8 cellular contexts compared by ENCODE assay signal in genomic region chr7:64562621-64563275, GRCh38. TPM values are rescaled to one million over a fixed set of nuclear protein-coding genes. Genes with fewer than 3 reads are reported as not detected.
DNase-seq lines count a peak whose midpoint lies in the region; ATAC-seq and TF ChIP-seq lines count a peak whose summit lies in the region.

TSS of gene ZNF680 (minus strand) at chr7:64563071. CDS start at chr7:64562954, 117 bp downstream.

- POLR2A ChIA-PET in activated naive CD8-positive, alpha-beta T cell treated with anti-CD3 and anti-CD28 coated beads, Interleukin-2, amount 10 ng/mL, durations not matched to agents 7 days and 5 days (lab: Charles Lee) = interaction anchor here (0.5 to 3.4 kb wide), 16 partner anchors 12 to 661 kb away, joined by 3 to 28 read pairs (median 4); partner anchors contain the start of genes ERV3-1, ZNF107, ZNF138 and ZNF273

- WGBS in tibial nerve, 2 donors = 0 to 1% methylated on average over 15 to 33 of the region's 33 CpGs

- H3K4me2 ChIP-seq in parathyroid adenoma (ENCODE audit: low read length) = peak within 1 kb of the TSS; percentile 94

- TF ChIP-seq POLR2A in tibial nerve (IDR thresholded peaks at IDR 0.05) = peak; percentile 61 to 73

- peak; percentile 82 for DNase-seq in GM06990 (ENCODE audit: extremely low read depth, insufficient read length)
- DNase-seq in HFF-Myc (ENCODE audit: extremely low read depth, low read depth) = peak; percentile 86
- DNase-seq in NAMALWA (ENCODE audit: low spot score) = peak; percentile 99
- DNase-seq in SKM-1 (lab: John Stamatoyannopoulos, UW; ENCODE audit: unreplicated experiment) = peak; percentile 82
- DNase-seq in activated naive CD8-positive, alpha-beta T cell treated with anti-CD3 and anti-CD28 coated beads, Interleukin-2, amount 10 ng/mL, durations not matched to agents 7 days and 5 days = peak; percentile 84
- DNase-seq in Right ventricle myocardium inferior (ENCODE audit: missing footprints) = peak; percentile 96
- DNase-seq in tibial nerve (ENCODE audit: low spot score in 2 of 2) = peak; percentile 93 to 95

- no peak for TF ChIP-seq CTCF in GM06990 (IDR thresholded peaks at IDR 0.05; ENCODE audit: insufficient read depth, low read length, poor library complexity, severe bottlenecking)
- TF ChIP-seq CTCF in HFF-Myc (IDR thresholded peaks at IDR 0.05; ENCODE audit: low read depth, low read length, missing control alignments) = no peak
- TF ChIP-seq CTCF in parathyroid adenoma (IDR thresholded peaks at IDR 0.05) = no peak
- peak in 2 of 5 experiments; percentile 8 to 28 for TF ChIP-seq CTCF in tibial nerve (IDR thresholded peaks at IDR 0.05)

- peak within 1 kb of the TSS; percentile 36 for H3K27ac ChIP-seq in parathyroid adenoma
- peak within 1 kb of the TSS; percentile 66 to 83 (median 78) for H3K27ac ChIP-seq in tibial nerve

- peak within 1 kb of the TSS; percentile 46 for H3K9ac ChIP-seq in parathyroid adenoma

- no peaks in the 10 kb centered on the region for H3K79me2 ChIP-seq in parathyroid adenoma

- intact Hi-C loops in Right ventricle myocardium inferior (cut with DNase I) = loop anchor here (10.0 kb wide), 1 partner anchor 98 kb away; no protein-coding TSS in a partner anchor

- H3K4me1 Mint-ChIP-seq in activated naive CD8-positive, alpha-beta T cell treated with anti-CD3 and anti-CD28 coated beads, Interleukin-2, amount 10 ng/mL, durations not matched to agents 7 days and 5 days = peaks cover 5% of the 10 kb centered on the region

- ATAC-seq in activated naive CD8-positive, alpha-beta T cell treated with anti-CD3 and anti-CD28 coated beads, Interleukin-2, amount 10 ng/mL, durations not matched to agents 7 days and 5 days (ENCODE audit: low read depth) = peak; percentile 99
- peak; percentile 97 for ATAC-seq in Right ventricle myocardium inferior

- H3K27ac Mint-ChIP-seq in activated naive CD8-positive, alpha-beta T cell treated with anti-CD3 and anti-CD28 coated beads, Interleukin-2, amount 10 ng/mL, durations not matched to agents 7 days and 5 days = peak within 1 kb of the TSS; percentile 100

- H3K27me3 ChIP-seq in GM06990 (replicated peaks; ENCODE audit: control insufficient read depth, insufficient read depth, low read length) (no peaks in the 10 kb centered on the region), parathyroid adenoma (ENCODE audit: control insufficient read depth, insufficient read depth, low read length) (no peaks in the 10 kb centered on the region), tibial nerve (no peaks in the 10 kb centered on the region)

- H3K4me3 ChIP-seq in GM06990 (replicated peaks; ENCODE audit: low read depth, low read length) (peak within 1 kb of the TSS; percentile 79), HFF-Myc (replicated peaks; ENCODE audit: low read depth, low read length) (peak within 1 kb of the TSS; percentile 84), parathyroid adenoma (ENCODE audit: low read depth, low read length) (peak within 1 kb of the TSS; percentile 82), tibial nerve (peak within 1 kb of the TSS; percentile 62 to 77 (median 71))

- H3K9me3 ChIP-seq in parathyroid adenoma (ENCODE audit: control insufficient read depth, low read length) = no peaks in the 10 kb centered on the region
- H3K9me3 ChIP-seq in tibial nerve = no peaks in the 10 kb centered on the region

- no peaks in the 10 kb centered on the region for H3K36me3 ChIP-seq in GM06990 (ENCODE audit: control insufficient read depth, insufficient read depth, low read length)
- no peaks in the 10 kb centered on the region for H3K36me3 ChIP-seq in parathyroid adenoma (ENCODE audit: control insufficient read depth, insufficient read depth, low read length)
- H3K36me3 ChIP-seq in tibial nerve = no peaks in the 10 kb centered on the region

- H3K4me1 ChIP-seq in parathyroid adenoma (no peaks in the 10 kb centered on the region), tibial nerve (peaks cover 0 to 48% (median 19%) of the 10 kb centered on the region in 4 donors)

- TF ChIP-seq EP300 in tibial nerve (IDR thresholded peaks at IDR 0.05) = peak in 1 of 2 donors; percentile 88

- peak within 1 kb of the TSS; percentile 97 for H2AFZ ChIP-seq in parathyroid adenoma

- no peaks in the 10 kb centered on the region for H3K27me3 Mint-ChIP-seq in activated naive CD8-positive, alpha-beta T cell treated with anti-CD3 and anti-CD28 coated beads, Interleukin-2, amount 10 ng/mL, durations not matched to agents 7 days and 5 days

- peak within 1 kb of the TSS; percentile 99 for H3K4me3 Mint-ChIP-seq in activated naive CD8-positive, alpha-beta T cell treated with anti-CD3 and anti-CD28 coated beads, Interleukin-2, amount 10 ng/mL, durations not matched to agents 7 days and 5 days

- H3K36me3 Mint-ChIP-seq in activated naive CD8-positive, alpha-beta T cell treated with anti-CD3 and anti-CD28 coated beads, Interleukin-2, amount 10 ng/mL, durations not matched to agents 7 days and 5 days = peaks cover 37% of the 10 kb centered on the region

- peaks cover 18% of the 10 kb centered on the region for H3K9me3 Mint-ChIP-seq in activated naive CD8-positive, alpha-beta T cell treated with anti-CD3 and anti-CD28 coated beads, Interleukin-2, amount 10 ng/mL, durations not matched to agents 7 days and 5 days

RNA-seq across cellular contexts. Expression of gene ZNF680, which starts in this region (rescaled TPM):
- 10 to 100 TPM; 21.8 to 23.7 TPM for total RNA-seq in activated naive CD8-positive, alpha-beta T cell treated with anti-CD3 and anti-CD28 coated beads, Interleukin-2, amount 10 ng/mL, durations not matched to agents 7 days and 5 days
- total RNA-seq in Right ventricle myocardium inferior (20.9 TPM), tibial nerve (10 to 100 TPM; 13.8 to 26.4 (median 19.5) TPM)

Comparison
In these comparisons a context has a peak if more than half of its experiments do, and no peak if none do; other contexts are left out.
1. Peak in every context shown above with its lines: DNase-seq, ATAC-seq, H3K4me3 ChIP-seq and H3K27ac ChIP-seq.